Comparison of ENCODE assay signal across 1 cellular context in the genomic region with DNA sequence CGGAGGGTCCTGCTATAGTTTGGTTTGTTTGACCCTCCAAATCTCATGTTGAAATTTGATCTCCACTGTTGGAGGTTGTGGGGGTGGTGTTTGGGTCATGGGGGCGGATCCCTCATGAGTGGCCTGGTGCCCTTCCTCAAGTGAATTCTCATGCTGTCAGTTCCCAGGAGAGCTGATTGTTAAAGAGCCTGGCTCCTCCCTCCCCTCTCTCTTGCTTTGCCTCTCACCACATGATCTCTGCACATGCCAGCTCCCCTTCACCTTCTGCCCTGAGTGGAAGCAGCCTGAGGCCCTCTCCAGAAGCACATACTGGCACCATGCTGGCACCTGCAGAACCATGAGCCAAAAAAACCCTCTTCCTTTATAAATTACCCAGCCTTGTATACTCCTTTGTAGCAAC.
TF ChIP-seq lines count a peak whose summit lies in the region.

No MANE protein-coding gene starts in this region.

TF ChIP-seq in GM23338, 12 proteins besides CTCF, POLR2A, EP300 and RAD21 (continued from another document):
- TF ChIP-seq, protein P1, sequence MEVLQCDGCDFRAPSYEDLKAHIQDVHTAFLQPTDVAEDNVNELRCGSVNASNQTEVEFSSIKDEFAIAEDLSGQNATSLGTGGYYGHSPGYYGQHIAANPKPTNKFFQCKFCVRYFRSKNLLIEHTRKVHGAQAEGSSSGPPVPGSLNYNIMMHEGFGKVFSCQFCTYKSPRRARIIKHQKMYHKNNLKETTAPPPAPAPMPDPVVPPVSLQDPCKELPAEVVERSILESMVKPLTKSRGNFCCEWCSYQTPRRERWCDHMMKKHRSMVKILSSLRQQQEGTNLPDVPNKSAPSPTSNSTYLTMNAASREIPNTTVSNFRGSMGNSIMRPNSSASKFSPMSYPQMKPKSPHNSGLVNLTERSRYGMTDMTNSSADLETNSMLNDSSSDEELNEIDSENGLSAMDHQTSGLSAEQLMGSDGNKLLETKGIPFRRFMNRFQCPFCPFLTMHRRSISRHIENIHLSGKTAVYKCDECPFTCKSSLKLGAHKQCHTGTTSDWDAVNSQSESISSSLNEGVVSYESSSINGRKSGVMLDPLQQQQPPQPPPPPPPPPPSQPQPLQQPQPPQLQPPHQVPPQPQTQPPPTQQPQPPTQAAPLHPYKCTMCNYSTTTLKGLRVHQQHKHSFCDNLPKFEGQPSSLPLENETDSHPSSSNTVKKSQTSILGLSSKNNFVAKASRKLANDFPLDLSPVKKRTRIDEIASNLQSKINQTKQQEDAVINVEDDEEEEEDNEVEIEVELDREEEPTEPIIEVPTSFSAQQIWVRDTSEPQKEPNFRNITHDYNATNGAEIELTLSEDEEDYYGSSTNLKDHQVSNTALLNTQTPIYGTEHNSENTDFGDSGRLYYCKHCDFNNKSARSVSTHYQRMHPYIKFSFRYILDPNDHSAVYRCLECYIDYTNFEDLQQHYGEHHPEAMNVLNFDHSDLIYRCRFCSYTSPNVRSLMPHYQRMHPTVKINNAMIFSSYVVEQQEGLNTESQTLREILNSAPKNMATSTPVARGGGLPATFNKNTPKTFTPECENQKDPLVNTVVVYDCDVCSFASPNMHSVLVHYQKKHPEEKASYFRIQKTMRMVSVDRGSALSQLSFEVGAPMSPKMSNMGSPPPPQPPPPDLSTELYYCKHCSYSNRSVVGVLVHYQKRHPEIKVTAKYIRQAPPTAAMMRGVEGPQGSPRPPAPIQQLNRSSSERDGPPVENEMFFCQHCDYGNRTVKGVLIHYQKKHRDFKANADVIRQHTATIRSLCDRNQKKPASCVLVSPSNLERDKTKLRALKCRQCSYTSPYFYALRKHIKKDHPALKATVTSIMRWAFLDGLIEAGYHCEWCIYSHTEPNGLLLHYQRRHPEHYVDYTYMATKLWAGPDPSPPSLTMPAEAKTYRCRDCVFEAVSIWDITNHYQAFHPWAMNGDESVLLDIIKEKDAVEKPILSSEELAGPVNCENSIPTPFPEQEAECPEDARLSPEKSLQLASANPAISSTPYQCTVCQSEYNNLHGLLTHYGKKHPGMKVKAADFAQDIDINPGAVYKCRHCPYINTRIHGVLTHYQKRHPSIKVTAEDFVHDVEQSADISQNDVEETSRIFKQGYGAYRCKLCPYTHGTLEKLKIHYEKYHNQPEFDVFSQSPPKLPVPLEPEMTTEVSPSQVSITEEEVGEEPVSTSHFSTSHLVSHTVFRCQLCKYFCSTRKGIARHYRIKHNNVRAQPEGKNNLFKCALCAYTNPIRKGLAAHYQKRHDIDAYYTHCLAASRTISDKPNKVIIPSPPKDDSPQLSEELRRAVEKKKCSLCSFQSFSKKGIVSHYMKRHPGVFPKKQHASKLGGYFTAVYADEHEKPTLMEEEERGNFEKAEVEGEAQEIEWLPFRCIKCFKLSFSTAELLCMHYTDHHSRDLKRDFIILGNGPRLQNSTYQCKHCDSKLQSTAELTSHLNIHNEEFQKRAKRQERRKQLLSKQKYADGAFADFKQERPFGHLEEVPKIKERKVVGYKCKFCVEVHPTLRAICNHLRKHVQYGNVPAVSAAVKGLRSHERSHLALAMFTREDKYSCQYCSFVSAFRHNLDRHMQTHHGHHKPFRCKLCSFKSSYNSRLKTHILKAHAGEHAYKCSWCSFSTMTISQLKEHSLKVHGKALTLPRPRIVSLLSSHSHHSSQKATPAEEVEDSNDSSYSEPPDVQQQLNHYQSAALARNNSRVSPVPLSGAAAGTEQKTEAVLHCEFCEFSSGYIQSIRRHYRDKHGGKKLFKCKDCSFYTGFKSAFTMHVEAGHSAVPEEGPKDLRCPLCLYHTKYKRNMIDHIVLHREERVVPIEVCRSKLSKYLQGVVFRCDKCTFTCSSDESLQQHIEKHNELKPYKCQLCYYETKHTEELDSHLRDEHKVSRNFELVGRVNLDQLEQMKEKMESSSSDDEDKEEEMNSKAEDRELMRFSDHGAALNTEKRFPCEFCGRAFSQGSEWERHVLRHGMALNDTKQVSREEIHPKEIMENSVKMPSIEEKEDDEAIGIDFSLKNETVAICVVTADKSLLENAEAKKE (CRISPR knock-in tag; IDR thresholded peaks at IDR 0.05) = no peak
- TF ChIP-seq, protein P2, sequence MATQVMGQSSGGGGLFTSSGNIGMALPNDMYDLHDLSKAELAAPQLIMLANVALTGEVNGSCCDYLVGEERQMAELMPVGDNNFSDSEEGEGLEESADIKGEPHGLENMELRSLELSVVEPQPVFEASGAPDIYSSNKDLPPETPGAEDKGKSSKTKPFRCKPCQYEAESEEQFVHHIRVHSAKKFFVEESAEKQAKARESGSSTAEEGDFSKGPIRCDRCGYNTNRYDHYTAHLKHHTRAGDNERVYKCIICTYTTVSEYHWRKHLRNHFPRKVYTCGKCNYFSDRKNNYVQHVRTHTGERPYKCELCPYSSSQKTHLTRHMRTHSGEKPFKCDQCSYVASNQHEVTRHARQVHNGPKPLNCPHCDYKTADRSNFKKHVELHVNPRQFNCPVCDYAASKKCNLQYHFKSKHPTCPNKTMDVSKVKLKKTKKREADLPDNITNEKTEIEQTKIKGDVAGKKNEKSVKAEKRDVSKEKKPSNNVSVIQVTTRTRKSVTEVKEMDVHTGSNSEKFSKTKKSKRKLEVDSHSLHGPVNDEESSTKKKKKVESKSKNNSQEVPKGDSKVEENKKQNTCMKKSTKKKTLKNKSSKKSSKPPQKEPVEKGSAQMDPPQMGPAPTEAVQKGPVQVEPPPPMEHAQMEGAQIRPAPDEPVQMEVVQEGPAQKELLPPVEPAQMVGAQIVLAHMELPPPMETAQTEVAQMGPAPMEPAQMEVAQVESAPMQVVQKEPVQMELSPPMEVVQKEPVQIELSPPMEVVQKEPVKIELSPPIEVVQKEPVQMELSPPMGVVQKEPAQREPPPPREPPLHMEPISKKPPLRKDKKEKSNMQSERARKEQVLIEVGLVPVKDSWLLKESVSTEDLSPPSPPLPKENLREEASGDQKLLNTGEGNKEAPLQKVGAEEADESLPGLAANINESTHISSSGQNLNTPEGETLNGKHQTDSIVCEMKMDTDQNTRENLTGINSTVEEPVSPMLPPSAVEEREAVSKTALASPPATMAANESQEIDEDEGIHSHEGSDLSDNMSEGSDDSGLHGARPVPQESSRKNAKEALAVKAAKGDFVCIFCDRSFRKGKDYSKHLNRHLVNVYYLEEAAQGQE (IDR thresholded peaks at IDR 0.05; ENCODE audit: unreplicated experiment) = no peak
- no peak for TF ChIP-seq EZH2phosphoT487 (IDR thresholded peaks at IDR 0.05; ENCODE audit: unreplicated experiment)
- TF ChIP-seq EZH2 (IDR thresholded peaks at IDR 0.05; ENCODE audit: low read depth, unreplicated experiment) = no peak
- TF ChIP-seq ZNF114 (CRISPR knock-in tag; IDR thresholded peaks at IDR 0.05) = no peak
- no peak for TF ChIP-seq POLR2AphosphoS5 (IDR thresholded peaks at IDR 0.05; ENCODE audit: low read depth)
